In the genomic region with DNA sequence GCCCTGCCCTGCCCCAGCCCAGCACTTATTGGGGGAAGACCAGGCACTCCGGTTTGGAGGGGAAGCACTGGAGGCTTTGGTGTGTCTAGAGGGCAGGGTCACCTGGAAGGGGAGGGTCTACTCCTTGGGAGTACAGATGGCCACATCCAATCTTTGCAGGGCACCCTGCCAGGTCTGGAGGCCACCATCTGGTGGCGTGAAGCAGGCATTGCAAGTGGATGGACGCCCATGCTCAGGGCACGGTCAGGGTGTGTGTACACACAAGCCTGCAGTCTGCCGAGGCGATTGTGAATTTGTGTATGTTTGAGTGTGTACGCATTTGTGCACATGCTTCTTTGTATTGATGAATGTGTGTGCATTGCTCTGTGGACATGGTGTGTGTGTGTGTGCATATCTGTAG, we compare ENCODE assay signal across 10 cellular contexts. TPM values are rescaled to one million over a fixed set of nuclear protein-coding genes. Genes with fewer than 3 reads are reported as not detected.
DNase-seq lines count a peak whose midpoint lies in the region; ATAC-seq, FAIRE-seq and TF ChIP-seq lines count a peak whose summit lies in the region.
"Not testable (repeated sequence)": the region's sequence is repeated elsewhere in the genome, so short reads cannot be mapped to it uniquely, and the experiment has no call there.
"Had no signal": no experiment of that assay in that cellular context is flagged by ENCODE, and none has a peak within 500 bp of the region (broad histone marks: within the 10 kb centered on the region; RNA-seq: fewer than 3 reads in every experiment).

No MANE protein-coding gene starts in this region.

- WGBS in A549 (ENCODE audit: missing lambda C conversion rate), result no CpG with 5 or more reads among the region's 7 CpGs

- POLR2A ChIA-PET in A549 (lab: Yijun Ruan, JAX); endothelial cell of umbilical vein (lab: Charles Lee): not testable (repeated sequence)

- not testable (repeated sequence) for H3K27ac ChIP-seq in A549; RWPE2 (ENCODE audit: poor library complexity, severe bottlenecking); endothelial cell of umbilical vein (ENCODE audit: insufficient read depth, low read depth, low read length)

- not testable (repeated sequence) for H3K4me3 ChIP-seq in A549; RWPE2 (ENCODE audit: severe bottlenecking); endothelial cell of umbilical vein (replicated peaks in 1 of 3; ENCODE audit: insufficient read depth in 1 of 3, low read depth in 1 of 3, low read length in 3 of 3); mucosa of descending colon

- H2AFZ ChIP-seq in endothelial cell of umbilical vein (ENCODE audit: low read depth, low read length), result not testable (repeated sequence)

- TF ChIP-seq RAD21 in A549 (conservative IDR thresholded peaks at IDR 0.05 in 1 of 2, IDR thresholded peaks at IDR 0.05 in 1 of 2), result not testable (repeated sequence)

- not testable (repeated sequence) for H3K27ac Mint-ChIP-seq in activated naive CD4-positive, alpha-beta T cell treated with anti-CD3 and anti-CD28 coated beads, Interleukin-2, amount 50 U/mL, for 72 hours; stimulated activated naive CD8-positive, alpha-beta T cell treated with anti-CD3 and anti-CD28 coated beads, Interleukin-15, amount 100 ng/mL, for 72 hours

- H3K4me3 Mint-ChIP-seq in stimulated activated naive CD8-positive, alpha-beta T cell treated with anti-CD3 and anti-CD28 coated beads, Interleukin-15, amount 100 ng/mL, for 72 hours, result not testable (repeated sequence)

- TF ChIP-seq CTCF in A549 (IDR thresholded peaks at IDR 0.05); RWPE2 (IDR thresholded peaks at IDR 0.05; ENCODE audit: poor library complexity, severe bottlenecking); endothelial cell of umbilical vein (IDR thresholded peaks at IDR 0.05; ENCODE audit: extremely low read depth in 1 of 2, insufficient read depth in 1 of 2, low read depth in 1 of 2, low read length in 2 of 2); mucosa of descending colon (IDR thresholded peaks at IDR 0.05): not testable (repeated sequence)

- not testable (repeated sequence) for H3K36me3 Mint-ChIP-seq in activated naive CD4-positive, alpha-beta T cell treated with anti-CD3 and anti-CD28 coated beads, Interleukin-2, amount 50 U/mL, for 72 hours

- H3K9me3 ChIP-seq in A549; RWPE2 (ENCODE audit: severe bottlenecking); endothelial cell of umbilical vein (replicated peaks; ENCODE audit: control insufficient read depth, insufficient read depth, low read length); mucosa of descending colon: not testable (repeated sequence)

- dilution Hi-C loops in endothelial cell of umbilical vein (cut with MboI; ENCODE audit: extremely low pct_ligation_motif_present, low sequenced_read_pairs), result not testable (repeated sequence)

- ATAC-seq in A549, result peak; percentile 54 to 74; a peak in 5 of 6 replicates
- ATAC-seq in RWPE2 (ENCODE audit: low read depth), result peak; percentile 44
- ATAC-seq in activated naive CD4-positive, alpha-beta T cell treated with anti-CD3 and anti-CD28 coated beads, Interleukin-2, amount 50 U/mL, for 72 hours, result peak; percentile 49 to 57
- ATAC-seq in left ventricle myocardium superior, result peak; percentile 72
- ATAC-seq in mucosa of descending colon, result peak; percentile 80
- peak; percentile 57 for ATAC-seq in stimulated activated naive CD8-positive, alpha-beta T cell treated with anti-CD3 and anti-CD28 coated beads, Interleukin-15, amount 100 ng/mL, for 72 hours

- not testable (repeated sequence) for H4K20me1 ChIP-seq in endothelial cell of umbilical vein (replicated peaks; ENCODE audit: control insufficient read depth, extremely low read depth, insufficient read depth, low read length)

- not testable (repeated sequence) for H3K9me1 ChIP-seq in endothelial cell of umbilical vein (replicated peaks; ENCODE audit: control insufficient read depth, extremely low read depth, insufficient read depth, low read length)

- not testable (repeated sequence) for H3K4me2 ChIP-seq in A549; endothelial cell of umbilical vein (ENCODE audit: insufficient read depth, low read length)

- FAIRE-seq in A549 (lab: Jason Lieb, UNC), result not testable (repeated sequence)
- FAIRE-seq in H54 (lab: Jason Lieb, UNC) (peak; percentile 84), endothelial cell of umbilical vein (lab: Jason Lieb, UNC) (peak; percentile 100)

- not testable (repeated sequence) for TF ChIP-seq EP300 in A549 (IDR thresholded peaks at IDR 0.05)

- not testable (repeated sequence) for H3K27me3 Mint-ChIP-seq in stimulated activated naive CD8-positive, alpha-beta T cell treated with anti-CD3 and anti-CD28 coated beads, Interleukin-15, amount 100 ng/mL, for 72 hours

- CTCF ChIA-PET in A549 (lab: Yijun Ruan, JAX) (interaction anchor here (2.2 to 4.3 kb wide), 4 partner anchors 9 to 19 kb away, joined by 10 to 34 read pairs (median 18); no protein-coding TSS in a partner anchor), endothelial cell of umbilical vein (lab: Charles Lee) (interaction anchor here (1.0 to 2.6 kb wide), 4 partner anchors 10 to 82 kb away, joined by 3 to 32 read pairs (median 6); no protein-coding TSS in a partner anchor)

- not testable (repeated sequence) for H3K36me3 ChIP-seq in RWPE2 (ENCODE audit: low read depth); endothelial cell of umbilical vein (ENCODE audit: control insufficient read depth in 2 of 2, extremely low read depth in 1 of 2, insufficient read depth in 2 of 2, low read length in 2 of 2); mucosa of descending colon (ENCODE audit: low read depth)

- H3K4me1 Mint-ChIP-seq in stimulated activated naive CD8-positive, alpha-beta T cell treated with anti-CD3 and anti-CD28 coated beads, Interleukin-15, amount 100 ng/mL, for 72 hours, result not testable (repeated sequence)

- intact Hi-C loops in endothelial cell of umbilical vein (cut with micrococcal nuclease); left ventricle myocardium superior (cut with micrococcal nuclease); mucosa of descending colon (cut with DNase I, micrococcal nuclease): not testable (repeated sequence)

- BruUV-seq in endothelial cell of umbilical vein (replicated peaks; lab: Mats Ljungman, UMichigan), result not testable (repeated sequence)

- not testable (repeated sequence) for DNase-seq in A549 (ENCODE audit: low read depth in 1 of 2, low spot score in 1 of 2); H54 (ENCODE audit: insufficient read length, low spot score); RWPE2 (ENCODE audit: low spot score); activated naive CD4-positive, alpha-beta T cell treated with anti-CD3 and anti-CD28 coated beads, Interleukin-2, amount 50 U/mL, for 72 hours (ENCODE audit: low spot score in 2 of 2); endothelial cell of umbilical vein (ENCODE audit: low read depth, low spot score); left ventricle myocardium superior; mucosa of descending colon; stimulated activated naive CD8-positive, alpha-beta T cell treated with anti-CD3 and anti-CD28 coated beads, Interleukin-15, amount 100 ng/mL, for 72 hours

- not testable (repeated sequence) for H3K79me2 ChIP-seq in endothelial cell of umbilical vein (ENCODE audit: control insufficient read depth, insufficient read depth, low read length)

- TF ChIP-seq POLR2A in A549 (IDR thresholded peaks at IDR 0.05; ENCODE audit: low read length); H54 (IDR thresholded peaks at IDR 0.05; ENCODE audit: low read depth, low read length); endothelial cell of umbilical vein (IDR thresholded peaks at IDR 0.05; ENCODE audit: low read depth, low read length): not testable (repeated sequence)

- H3K27me3 ChIP-seq in RWPE2 (ENCODE audit: insufficient read depth, poor library complexity, severe bottlenecking); endothelial cell of umbilical vein (ENCODE audit: control insufficient read depth in 2 of 2, insufficient read depth in 2 of 2, low read length in 2 of 2): not testable (repeated sequence)

- H3K9me3 Mint-ChIP-seq in activated naive CD4-positive, alpha-beta T cell treated with anti-CD3 and anti-CD28 coated beads, Interleukin-2, amount 50 U/mL, for 72 hours; stimulated activated naive CD8-positive, alpha-beta T cell treated with anti-CD3 and anti-CD28 coated beads, Interleukin-15, amount 100 ng/mL, for 72 hours: not testable (repeated sequence)

- H3K4me1 ChIP-seq in A549; RWPE2 (ENCODE audit: insufficient read depth, poor library complexity, severe bottlenecking); endothelial cell of umbilical vein (ENCODE audit: control insufficient read depth, extremely low read depth, insufficient read depth, low read length); mucosa of descending colon (ENCODE audit: low read depth): not testable (repeated sequence)

- not testable (repeated sequence) for H3K9ac ChIP-seq in endothelial cell of umbilical vein (replicated peaks; ENCODE audit: extremely low read depth, insufficient read depth, low read length)

RNA-seq across cellular contexts. Expression of a gene that starts 36.4 kb away (rescaled TPM):
- polyA plus RNA-seq in A549 (2011; rRNA removed) (56.2 TPM in 1 of 2 replicates, not detected in the other), A549 (2017; fragmentation: RNase III; extraction: RNeasy Plus Mini Kit Qiagen cat#74134 plus additional on column Dnase treatment) (6.5 to 8.5 TPM (median 6.6 TPM) in 3 replicates), endothelial cell of umbilical vein (under 0.01 and 206 TPM in 2 replicates)
- polyA plus RNA-seq in A549 (2012; cell fraction: cytosol; rRNA removed), result not detected in 2 replicates
- not detected in 2 replicates for polyA plus RNA-seq in A549 (2012; cell fraction: nucleus; rRNA removed)
- polyA minus RNA-seq in A549 (2011; rRNA and poly(A)+ RNA removed), result 38,453 and 40,699 TPM in 2 replicates
- total RNA-seq in activated naive CD4-positive, alpha-beta T cell treated with anti-CD3 and anti-CD28 coated beads, Interleukin-2, amount 50 U/mL, for 72 hours, result 1,000 to 10,000 TPM; 1,082 to 1,722 TPM
- total RNA-seq in endothelial cell of umbilical vein (1,319 and 2,019 TPM in 2 replicates), left ventricle myocardium superior (4,234 TPM), mucosa of descending colon (1,000 to 10,000 TPM; 2,195 to 6,222 (median 2,378) TPM)
- polyA plus RNA-seq in endothelial cell of umbilical vein (2011; cell fraction: cytosol; rRNA removed), result under 0.01 TPM in 1 of 2 replicates, not detected in the other
- polyA plus RNA-seq in endothelial cell of umbilical vein (2011; cell fraction: nucleus; rRNA removed), result under 0.01 TPM in 2 replicates
- polyA plus RNA-seq in endothelial cell of umbilical vein (2012), result 123 TPM in 1 of 2 replicates, not detected in the other
- polyA minus RNA-seq in endothelial cell of umbilical vein, result 9,566 and 13,963 TPM in 2 replicates
- polyA minus RNA-seq in endothelial cell of umbilical vein (2011; cell fraction: cytosol; rRNA and poly(A)+ RNA removed), result 46,668 TPM
- 60,677 and 87,675 TPM in 2 replicates for polyA minus RNA-seq in endothelial cell of umbilical vein (2011; cell fraction: nucleus; rRNA and poly(A)+ RNA removed)
- total RNA-seq: osteoblast had no signal
- polyA plus RNA-seq: adipose tissue had no signal

RNA-seq across cellular contexts. Expression of a gene that starts 37.2 kb away (rescaled TPM):
- polyA plus RNA-seq in A549 (2011; rRNA removed) (56.2 TPM in 1 of 2 replicates, not detected in the other), A549 (2017; fragmentation: RNase III; extraction: RNeasy Plus Mini Kit Qiagen cat#74134 plus additional on column Dnase treatment) (6.5 to 8.5 TPM (median 6.6 TPM) in 3 replicates), endothelial cell of umbilical vein (under 0.01 and 206 TPM in 2 replicates)
- polyA plus RNA-seq in A549 (2012; cell fraction: cytosol; rRNA removed), result not detected in 2 replicates
- not detected in 2 replicates for polyA plus RNA-seq in A549 (2012; cell fraction: nucleus; rRNA removed)
- polyA minus RNA-seq in A549 (2011; rRNA and poly(A)+ RNA removed), result 38,453 and 40,699 TPM in 2 replicates
- 1,000 to 10,000 TPM; 1,082 to 1,722 TPM for total RNA-seq in activated naive CD4-positive, alpha-beta T cell treated with anti-CD3 and anti-CD28 coated beads, Interleukin-2, amount 50 U/mL, for 72 hours
- total RNA-seq in endothelial cell of umbilical vein (1,319 and 2,019 TPM in 2 replicates), left ventricle myocardium superior (4,234 TPM), mucosa of descending colon (1,000 to 10,000 TPM; 2,195 to 6,222 (median 2,378) TPM)
- polyA plus RNA-seq in endothelial cell of umbilical vein (2011; cell fraction: cytosol; rRNA removed), result under 0.01 TPM in 1 of 2 replicates, not detected in the other
- polyA plus RNA-seq in endothelial cell of umbilical vein (2011; cell fraction: nucleus; rRNA removed), result under 0.01 TPM in 2 replicates
- 123 TPM in 1 of 2 replicates, not detected in the other for polyA plus RNA-seq in endothelial cell of umbilical vein (2012)
- 9,566 and 13,963 TPM in 2 replicates for polyA minus RNA-seq in endothelial cell of umbilical vein
- 46,668 TPM for polyA minus RNA-seq in endothelial cell of umbilical vein (2011; cell fraction: cytosol; rRNA and poly(A)+ RNA removed)
- 60,677 and 87,675 TPM in 2 replicates for polyA minus RNA-seq in endothelial cell of umbilical vein (2011; cell fraction: nucleus; rRNA and poly(A)+ RNA removed)
- total RNA-seq: osteoblast had no signal
- polyA plus RNA-seq: adipose tissue had no signal
